21 cellular contexts compared by ENCODE assay signal in genomic region chr4:58749206-58749605, GRCh38.
DNase-seq lines count a peak whose midpoint lies in the region; ATAC-seq, FAIRE-seq and TF ChIP-seq lines count a peak whose summit lies in the region.
"Had no signal": no experiment of that assay in that cellular context is flagged by ENCODE, and none has a peak within 500 bp of the region (broad histone marks: within the 10 kb centered on the region; RNA-seq: fewer than 3 reads in every experiment).

No MANE protein-coding gene starts in this region.

- H3K9me3 ChIP-seq in HepG2 (ENCODE audit: low read length), result no peaks in the 10 kb centered on the region
- H3K9me3 ChIP-seq in right lobe of liver, result no peaks in the 10 kb centered on the region
- no peaks in the 10 kb centered on the region for H3K9me3 ChIP-seq in A673 (ENCODE audit: low read depth, low read length, poor library complexity, severe bottlenecking)
- H3K9me3 ChIP-seq in CD4-positive, alpha-beta T cell (ENCODE audit: control insufficient read depth, low read length), result no peaks in the 10 kb centered on the region

- ATAC-seq in HepG2, result peak; percentile 61
- ATAC-seq in right lobe of liver, result no peak
- ATAC-seq in CD4-positive, alpha-beta T cell (ENCODE audit: poor library complexity), result no peak
- ATAC-seq: activated CD8-positive, alpha-beta T cell treated with anti-CD3 and anti-CD28 coated beads for 36 hours; esophagus mucosa had no signal

- H3K36me3 Mint-ChIP-seq in CD4-positive, alpha-beta T cell (ENCODE audit: low read depth), result no peaks in the 10 kb centered on the region
- H3K36me3 Mint-ChIP-seq: CD4-positive, CD25-positive, alpha-beta regulatory T cell; neural progenitor cell had no signal

- TF ChIP-seq POLR2A in HepG2 (IDR thresholded peaks at IDR 0.05; ENCODE audit: insufficient read depth in 1 of 2, low read depth in 2 of 2, low read length in 2 of 2), result no peak
- no peak for TF ChIP-seq POLR2A in right lobe of liver (IDR thresholded peaks at IDR 0.05)

- H3K4me3 Mint-ChIP-seq in CD4-positive, alpha-beta T cell, result no peak overlapping the region
- H3K4me3 Mint-ChIP-seq: activated CD8-positive, alpha-beta T cell treated with anti-CD3 and anti-CD28 coated beads for 36 hours; CD4-positive, CD25-positive, alpha-beta regulatory T cell; neural progenitor cell had no signal

- CTCF ChIA-PET in HepG2 (lab: Yijun Ruan, JAX; ENCODE audit: low intra/inter-chr PET ratio, low total read pairs), result no interaction called here
- CTCF ChIA-PET in A673 (lab: Charles Lee), result no interaction called here
- CTCF ChIA-PET in CD4-positive, alpha-beta T cell (lab: Charles Lee), result no interaction called here

- WGBS in HepG2 (ENCODE audit: low lambda C conversion rate), result 1% methylated on average over 8 of the region's 8 CpGs
- WGBS in right lobe of liver (ENCODE audit: insufficient coverage, low coverage, low lambda C conversion rate, missing lambda C conversion rate), result 41% methylated on average over 6 of the region's 8 CpGs

- BruUV-seq in HepG2 (replicated peaks; lab: Mats Ljungman, UMichigan) (no TSS peak), A673 (replicated peaks; lab: Mats Ljungman, UMichigan) (no TSS peak)

- H3K4me1 ChIP-seq in HepG2 (ENCODE audit: insufficient read depth, low read length) (peaks cover 7% of the 10 kb centered on the region; the same call in 1 of the 2 replicates), right lobe of liver (no peaks in the 10 kb centered on the region), A673 (ENCODE audit: insufficient read depth, low read length, poor library complexity, severe bottlenecking) (no peaks in the 10 kb centered on the region)
- H3K4me1 ChIP-seq: neural progenitor cell had no signal

- H4K20me1 ChIP-seq in HepG2 (ENCODE audit: insufficient read depth, low read length), result no peaks in the 10 kb centered on the region

- TF ChIP-seq CTCF in HepG2 (CRISPR knock-in tag; IDR thresholded peaks at IDR 0.05), result no peak
- no peak for TF ChIP-seq CTCF in right lobe of liver (IDR thresholded peaks at IDR 0.05)
- TF ChIP-seq CTCF in A673 (conservative IDR thresholded peaks at IDR 0.05; ENCODE audit: low read depth, low read length), result no peak
- no peak for TF ChIP-seq CTCF in CD4-positive, alpha-beta T cell (IDR thresholded peaks at IDR 0.05)

- TF ChIP-seq EP300 in HepG2 (IDR thresholded peaks at IDR 0.05; ENCODE audit: low read depth in 2 of 2, low read length in 2 of 2) (no peak), HepG2 (CRISPR knock-in tag; IDR thresholded peaks at IDR 0.05; ENCODE audit: borderline replicate concordance) (no peak)

- no peak overlapping the region for H3K4me2 ChIP-seq in HepG2 (ENCODE audit: low read depth, low read length)
- H3K4me2 ChIP-seq: neural progenitor cell had no signal

- H3K27me3 ChIP-seq in HepG2 (ENCODE audit: control insufficient read depth in 1 of 2, insufficient read depth in 2 of 2, low read length in 2 of 2), result no peaks in the 10 kb centered on the region
- no peaks in the 10 kb centered on the region for H3K27me3 ChIP-seq in right lobe of liver
- no peaks in the 10 kb centered on the region for H3K27me3 ChIP-seq in A673 (replicated peaks; ENCODE audit: insufficient read depth, low read depth, low read length, poor library complexity)
- no peaks in the 10 kb centered on the region for H3K27me3 ChIP-seq in CD4-positive, alpha-beta T cell (ENCODE audit: control insufficient read depth, insufficient read depth, low read length)
- H3K27me3 ChIP-seq: neural progenitor cell had no signal

- H3K36me3 ChIP-seq in HepG2 (replicated peaks in 1 of 2; ENCODE audit: control insufficient read depth in 1 of 2, insufficient read depth in 2 of 2, low read length in 2 of 2) (no peaks in the 10 kb centered on the region), right lobe of liver (no peaks in the 10 kb centered on the region), A673 (ENCODE audit: insufficient read depth, low read length, poor library complexity, severe bottlenecking) (no peaks in the 10 kb centered on the region)
- H3K36me3 ChIP-seq: neural progenitor cell had no signal

- in situ Hi-C loops in HepG2 (cut with HindIII; ENCODE audit: extremely low pct_ligation_motif_present, low pct_unique_long_range_greater_than_20kb), result no loop called here

- no peak overlapping the region for H2AFZ ChIP-seq in HepG2 (ENCODE audit: low read length)
- H2AFZ ChIP-seq: neural progenitor cell had no signal

- H3K27me3 Mint-ChIP-seq in CD4-positive, alpha-beta T cell, result no peaks in the 10 kb centered on the region
- H3K27me3 Mint-ChIP-seq: activated CD8-positive, alpha-beta T cell treated with anti-CD3 and anti-CD28 coated beads for 36 hours; CD4-positive, CD25-positive, alpha-beta regulatory T cell had no signal

- intact Hi-C loops in HepG2 (cut with micrococcal nuclease; ENCODE audit: unreplicated experiment) (no loop called here), right lobe of liver (cut with DNase I) (no loop called here), A673 (cut with micrococcal nuclease; ENCODE audit: unreplicated experiment) (no loop called here)
- intact Hi-C loops in CD4-positive, alpha-beta T cell (cut with DNase I, micrococcal nuclease), result no loop called here

- no peaks in the 10 kb centered on the region for H3K4me1 Mint-ChIP-seq in CD4-positive, alpha-beta T cell (ENCODE audit: low read depth)
- H3K4me1 Mint-ChIP-seq: CD4-positive, CD25-positive, alpha-beta regulatory T cell; neural progenitor cell had no signal

- H3K9me3 Mint-ChIP-seq in CD4-positive, alpha-beta T cell, result peaks cover 3% of the 10 kb centered on the region
- H3K9me3 Mint-ChIP-seq: neural progenitor cell had no signal

- peak; percentile 2 for DNase-seq in HepG2 (ENCODE audit: low spot score)
- no peak for DNase-seq in right lobe of liver
- peak; percentile 83 for DNase-seq in NCI-H748 (lab: John Stamatoyannopoulos, UW; ENCODE audit: unreplicated experiment)
- peak; percentile 87 for DNase-seq in islet precursor cell
- DNase-seq in urothelium cell line (ENCODE audit: low spot score), result peak; percentile 30
- DNase-seq in MV-4-11 (lab: John Stamatoyannopoulos, UW), result no peak
- DNase-seq in A673 (ENCODE audit: low spot score), result no peak
- DNase-seq in CD4-positive, alpha-beta T cell, result no peak
- DNase-seq: activated CD8-positive, alpha-beta T cell treated with anti-CD3 and anti-CD28 coated beads for 36 hours; activated naive CD4-positive, alpha-beta T cell; activated T-cell treated with anti-CD3 and anti-CD28 coated beads, Interleukin-2, amount 50 U/mL, for 1 hour; amygdala; caudate nucleus; CD4-positive, CD25-positive, alpha-beta regulatory T cell; DMS79 treated with DMSO at 0.1 percent for 48 hours; effector CD8-positive, alpha-beta T cell; NCI-H446; stimulated activated CD4-positive, alpha-beta T cell treated with anti-CD3 and anti-CD28 coated beads, Interleukin-12 subunit alpha, Interleukin-12 subunit beta, amount 100 ng/mL, for 4 hours; substantia nigra had no signal

- no peak overlapping the region for H3K27ac Mint-ChIP-seq in CD4-positive, alpha-beta T cell
- H3K27ac Mint-ChIP-seq: activated CD8-positive, alpha-beta T cell treated with anti-CD3 and anti-CD28 coated beads for 36 hours; CD4-positive, CD25-positive, alpha-beta regulatory T cell; neural progenitor cell had no signal

- H3K27ac ChIP-seq in HepG2 (ENCODE audit: extremely low read length, insufficient read depth, low read length) (no peak overlapping the region), right lobe of liver (no peak overlapping the region), A673 (ENCODE audit: low read depth, low read length, poor library complexity, severe bottlenecking) (no peak overlapping the region)
- no peak overlapping the region for H3K27ac ChIP-seq in CD4-positive, alpha-beta T cell (ENCODE audit: low read depth, low read length)
- H3K27ac ChIP-seq: neural progenitor cell had no signal

- no peak overlapping the region for H3K4me3 ChIP-seq in HepG2 (replicated peaks in 1 of 3; ENCODE audit: insufficient read depth in 1 of 3, low read depth in 2 of 3, low read length in 3 of 3)
- H3K4me3 ChIP-seq in right lobe of liver, result no peak overlapping the region
- H3K4me3 ChIP-seq in A673 (ENCODE audit: low read depth, low read length, poor library complexity, severe bottlenecking), result no peak overlapping the region
- H3K4me3 ChIP-seq: neural progenitor cell had no signal

- no peak for FAIRE-seq in HepG2 (lab: Jason Lieb, UNC)
- FAIRE-seq in urothelium cell line (lab: Jason Lieb, UNC), result no peak

- no peaks in the 10 kb centered on the region for H3K79me2 ChIP-seq in HepG2 (ENCODE audit: insufficient read depth, low read length)

- TF ChIP-seq RAD21 in HepG2 (CRISPR knock-in tag; IDR thresholded peaks at IDR 0.05), result no peak

- POLR2A ChIA-PET in HepG2 (lab: Yijun Ruan, JAX), result no interaction called here
- POLR2A ChIA-PET in A673 (lab: Charles Lee; ENCODE audit: low non-redundant PET), result no interaction called here
- POLR2A ChIA-PET in CD4-positive, alpha-beta T cell (lab: Charles Lee), result no interaction called here

- H3K9ac ChIP-seq in HepG2 (ENCODE audit: insufficient read depth, low read depth, low read length), result no peak overlapping the region
- H3K9ac ChIP-seq: neural progenitor cell had no signal

TF ChIP-seq in HepG2, 621 proteins besides CTCF, POLR2A, EP300 and RAD21 (continues in another document):
- TF ChIP-seq ZNF296 (CRISPR knock-in tag; conservative IDR thresholded peaks at IDR 0.05) (no peak), PHF5A (CRISPR knock-in tag; IDR thresholded peaks at IDR 0.05; ENCODE audit: low read depth, unreplicated experiment) (no peak), TGIF2 (CRISPR knock-in tag; IDR thresholded peaks at IDR 0.05) (no peak), USF2 (IDR thresholded peaks at IDR 0.05; ENCODE audit: low read depth, low read length) (no peak), USF2 (CRISPR knock-in tag; IDR thresholded peaks at IDR 0.05; ENCODE audit: borderline replicate concordance) (peak; percentile 24; the same call in 1 of the 2 replicates), ZNF24 (IDR thresholded peaks at IDR 0.05) (no peak), FOXA1 (IDR thresholded peaks at IDR 0.05) (no peak), FOXA1 (CRISPR knock-in tag; IDR thresholded peaks at IDR 0.05) (no peak), HOXA3 (CRISPR knock-in tag; IDR thresholded peaks at IDR 0.05) (no peak)

Comparison
In these comparisons a context has a peak if more than half of its experiments do, and no peak if none do; other contexts are left out.
1. DNase-seq: peak in HepG2 (single experiment), NCI-H748 (single experiment), islet precursor cell (single experiment) and urothelium cell line (single experiment); none in right lobe of liver (0 of 3), MV-4-11 (single experiment), A673 (single experiment) and CD4-positive, alpha-beta T cell (0 of 10).